8 cellular contexts compared by ENCODE assay signal in genomic region chr12:6267007-6267721, GRCh38. TPM values are rescaled to one million over a fixed set of nuclear protein-coding genes. Genes with fewer than 3 reads are reported as not detected.
DNase-seq lines count a peak whose midpoint lies in the region; ATAC-seq, FAIRE-seq and TF ChIP-seq lines count a peak whose summit lies in the region.

No MANE protein-coding gene starts in this region.

- no peaks in the 10 kb centered on the region for H3K36me3 ChIP-seq in fibroblast of lung (ENCODE audit: control insufficient read depth, insufficient read depth, low read length)

- H3K27ac ChIP-seq in RWPE1 (0 out of 2 replicates have a peak overlapping the region, but pooled peaks have one; percentile 25), fibroblast of lung (ENCODE audit: insufficient read depth, low read length) (no peak overlapping the region)

- H3K79me2 ChIP-seq in fibroblast of lung (ENCODE audit: control insufficient read depth, insufficient read depth, low read length), result no peaks in the 10 kb centered on the region

- H3K9ac ChIP-seq in fibroblast of lung (ENCODE audit: insufficient read depth, low read length), result no peak overlapping the region

- no peak for TF ChIP-seq CTCF in RWPE1 (conservative IDR thresholded peaks at IDR 0.05; ENCODE audit: low read depth)
- no peak for TF ChIP-seq CTCF in fibroblast of lung (conservative IDR thresholded peaks at IDR 0.05 in 1 of 2, IDR thresholded peaks at IDR 0.05 in 1 of 2; ENCODE audit: low read depth in 1 of 2, low read length in 2 of 2)
- no peak for TF ChIP-seq CTCF in D721Med (IDR thresholded peaks at IDR 0.05; ENCODE audit: insufficient read depth, missing control alignments)

- H4K20me1 ChIP-seq in fibroblast of lung (ENCODE audit: control insufficient read depth, extremely low read depth, insufficient read depth, low read length), result no peaks in the 10 kb centered on the region

- no peak overlapping the region for H2AFZ ChIP-seq in fibroblast of lung (ENCODE audit: low read length)

- H3K27me3 ChIP-seq in fibroblast of lung (ENCODE audit: control insufficient read depth, insufficient read depth, low read length), result no peaks in the 10 kb centered on the region

- H3K4me1 ChIP-seq in fibroblast of lung (ENCODE audit: control insufficient read depth, extremely low read depth, insufficient read depth, low read length), result no peaks in the 10 kb centered on the region

- no peak overlapping the region for H3K4me3 ChIP-seq in fibroblast of lung (replicated peaks in 1 of 4; ENCODE audit: control extremely low read depth in 1 of 4, insufficient read depth in 1 of 4, low read depth in 3 of 4, low read length in 4 of 4)

- FAIRE-seq in D721Med (lab: Jason Lieb, UNC), result no peak
- no peak for FAIRE-seq in HTR-8/SVneo (lab: Jason Lieb, UNC)

- peak; percentile 60 for ATAC-seq in GM19463 (IDR thresholded peaks at IDR 0.05; ENCODE audit: unreplicated experiment)
- no peak for ATAC-seq in HG03097 (IDR thresholded peaks at IDR 0.05; ENCODE audit: low FRiP score, unreplicated experiment)

- POLR2A ChIA-PET in RWPE1 (lab: Yijun Ruan, JAX; ENCODE audit: low non-redundant PET), result no interaction called here

- no peak for DNase-seq in RWPE1 (ENCODE audit: low spot score)
- peak; percentile 45 to 71 for DNase-seq in fibroblast of lung (ENCODE audit: low read depth in 2 of 2)
- peak; percentile 70 for DNase-seq in stimulated activated CD4-positive, alpha-beta T cell treated with anti-CD3 and anti-CD28 coated beads, Interleukin-4, amount 100 ng/mL, for 24 hours
- no peak for DNase-seq in D721Med (ENCODE audit: insufficient read length, low spot score)
- DNase-seq in HTR-8/SVneo (ENCODE audit: insufficient read length, low spot score), result no peak
- DNase-seq in midbrain (lab: John Stamatoyannopoulos, UW), result no peak

- no peaks in the 10 kb centered on the region for H3K9me3 ChIP-seq in fibroblast of lung (ENCODE audit: control insufficient read depth, insufficient read depth, low read depth, low read length)

- CTCF ChIA-PET in RWPE1 (lab: Yijun Ruan, JAX), result interaction anchor here (0.8 kb wide), 1 partner anchor 71 kb away, joined by 5 read pairs; no protein-coding TSS in a partner anchor

- no peak overlapping the region for H3K4me2 ChIP-seq in fibroblast of lung (ENCODE audit: extremely low read depth, insufficient read depth, low read length)

RNA-seq across cellular contexts. Expression of gene PLEKHG6, which starts 43.3 kb away (rescaled TPM):
- total RNA-seq in fibroblast of lung, result under 0.01 and 0.50 TPM in 2 replicates
- polyA plus RNA-seq in fibroblast of lung, result 0.07 and 0.26 TPM in 2 replicates
- polyA plus RNA-seq in fibroblast of lung (2012), result 0.16 and 1.1 TPM in 2 replicates
- polyA minus RNA-seq in fibroblast of lung (ENCODE audit: low replicate concordance), result 3.8 TPM in 1 of 2 replicates, not detected in the other

Comparison
In these comparisons a context has a peak if more than half of its experiments do, and no peak if none do; other contexts are left out.
1. DNase-seq: peak in fibroblast of lung (2 of 2) and stimulated activated CD4-positive, alpha-beta T cell treated with anti-CD3 and anti-CD28 coated beads, Interleukin-4, amount 100 ng/mL, for 24 hours (single experiment); none in RWPE1 (single experiment), D721Med (single experiment), HTR-8/SVneo (single experiment) and midbrain (single experiment).